ENCODE assay signal across 25 cellular contexts in genomic region chrX:40964008-40964407, GRCh38.
"Had no signal": no experiment of that assay in that cellular context is flagged by ENCODE, and none has a peak within 500 bp of the region (broad histone marks: within the 10 kb centered on the region; RNA-seq: fewer than 3 reads in every experiment).

No MANE protein-coding gene starts in this region.

- H3K9me3 ChIP-seq: body of pancreas, MG63 had no signal

- DNase-seq: activated B cell treated with CpG ODN at 0.5 μM for 24 hours; activated CD4-positive, alpha-beta memory T cell treated with anti-CD3 and anti-CD28 coated beads for 36 hours; activated CD4-positive, alpha-beta T cell treated with anti-CD3 and anti-CD28 coated beads for 1 hour; activated CD4-positive, alpha-beta T cell treated with anti-CD3 and anti-CD28 coated beads, Interleukin-2, amount 10 ng/mL, durations not matched to agents 7 days and 5 days; activated CD8-positive, alpha-beta memory T cell treated with anti-CD3 and anti-CD28 coated beads for 24 hours; activated effector memory CD4-positive, alpha-beta T cell treated with anti-CD3 and anti-CD28 coated beads, Interleukin-2, amount 50 U/mL, for 16 hours; activated naive CD4-positive, alpha-beta T cell treated with Interleukin-2 at 50 U/mL for 16 hours; activated naive CD8-positive, alpha-beta T cell treated with anti-CD3 and anti-CD28 coated beads, Interleukin-2, amount 50 U/mL, for 24 hours; activated T-cell treated with anti-CD3 and anti-CD28 coated beads, Interleukin-2, amount 50 U/mL, for 4 hours; amniotic stem cell; body of pancreas; central memory CD4-positive, alpha-beta T cell; MG63; NCI-H1105 treated with DMSO at 0.1 percent for 48 hours; NCI-H1436 treated with DMSO at 0.1 percent for 48 hours; NCI-H187; NCI-H2081 treated with DMSO at 0.1 percent for 48 hours; NCI-H446 treated with DMSO at 0.1 percent for 48 hours; NCI-H526; NCI-H82; SIG-M5; T-helper 17 cell; T-helper 9 cell had no signal

- H3K36me3 Mint-ChIP-seq: activated CD4-positive, alpha-beta memory T cell treated with anti-CD3 and anti-CD28 coated beads for 36 hours; activated naive CD4-positive, alpha-beta T cell treated with anti-CD3 and anti-CD28 coated beads, Interleukin-2, amount 50 U/mL, for 72 hours had no signal

- H3K27me3 ChIP-seq: ascending aorta, body of pancreas, MG63 had no signal

- H3K4me1 ChIP-seq: ascending aorta, body of pancreas had no signal

- H3K4me3 Mint-ChIP-seq: activated B cell treated with CpG ODN at 0.5 μM for 24 hours; activated CD4-positive, alpha-beta memory T cell treated with anti-CD3 and anti-CD28 coated beads for 36 hours; activated CD4-positive, alpha-beta T cell treated with anti-CD3 and anti-CD28 coated beads, Interleukin-2, amount 10 ng/mL, durations not matched to agents 7 days and 5 days; activated naive CD8-positive, alpha-beta T cell treated with anti-CD3 and anti-CD28 coated beads, Interleukin-2, amount 50 U/mL, for 24 hours; activated T-cell treated with anti-CD3 and anti-CD28 coated beads, Interleukin-2, amount 50 U/mL, for 4 hours; T-helper 17 cell had no signal

- H3K9me3 Mint-ChIP-seq: activated B cell treated with CpG ODN at 0.5 μM for 24 hours; activated CD4-positive, alpha-beta T cell treated with anti-CD3 and anti-CD28 coated beads, Interleukin-2, amount 10 ng/mL, durations not matched to agents 7 days and 5 days; activated naive CD8-positive, alpha-beta T cell treated with anti-CD3 and anti-CD28 coated beads, Interleukin-2, amount 50 U/mL, for 24 hours had no signal

- H3K4me3 ChIP-seq: ascending aorta, body of pancreas, MG63 had no signal

- H3K27ac Mint-ChIP-seq: activated B cell treated with CpG ODN at 0.5 μM for 24 hours; activated CD4-positive, alpha-beta memory T cell treated with anti-CD3 and anti-CD28 coated beads for 36 hours; activated CD4-positive, alpha-beta T cell treated with anti-CD3 and anti-CD28 coated beads, Interleukin-2, amount 10 ng/mL, durations not matched to agents 7 days and 5 days; activated naive CD4-positive, alpha-beta T cell treated with anti-CD3 and anti-CD28 coated beads, Interleukin-2, amount 50 U/mL, for 72 hours; activated naive CD8-positive, alpha-beta T cell treated with anti-CD3 and anti-CD28 coated beads, Interleukin-2, amount 50 U/mL, for 24 hours; T-helper 17 cell had no signal

- H3K4me1 Mint-ChIP-seq: activated CD4-positive, alpha-beta T cell treated with anti-CD3 and anti-CD28 coated beads, Interleukin-2, amount 10 ng/mL, durations not matched to agents 7 days and 5 days; T-helper 17 cell had no signal

- H3K27ac ChIP-seq: ascending aorta, body of pancreas had no signal

- H3K27me3 Mint-ChIP-seq: activated B cell treated with CpG ODN at 0.5 μM for 24 hours; activated CD4-positive, alpha-beta memory T cell treated with anti-CD3 and anti-CD28 coated beads for 36 hours; activated CD4-positive, alpha-beta T cell treated with anti-CD3 and anti-CD28 coated beads, Interleukin-2, amount 10 ng/mL, durations not matched to agents 7 days and 5 days; activated naive CD8-positive, alpha-beta T cell treated with anti-CD3 and anti-CD28 coated beads, Interleukin-2, amount 50 U/mL, for 24 hours; T-helper 17 cell had no signal

- H3K36me3 ChIP-seq: ascending aorta, MG63 had no signal
